ENCODE assay signal across 8 cellular contexts in genomic region chr10:104580774-104581675, GRCh38.
A peak's percentile ranks its signal among the peaks of the same experiment; 100 is the strongest.
DNase-seq lines count a peak whose midpoint lies in the region; ATAC-seq lines count a peak whose summit lies in the region.

No MANE protein-coding gene starts in this region.

- peak overlapping the region in 4 of 10 donors; percentile 7 to 38 (median 16) for H3K4me3 Mint-ChIP-seq in naive thymus-derived CD4-positive, alpha-beta T cell
- no peak overlapping the region for H3K4me3 Mint-ChIP-seq in stimulated activated effector memory CD8-positive, alpha-beta T cell treated with anti-CD3 and anti-CD28 coated beads, Interleukin-12 subunit alpha, Interleukin-12 subunit beta, amount 100 ng/mL, for 72 hours

- DNase-seq in AG20443 (ENCODE audit: low spot score) = peak; percentile 87
- DNase-seq in NOMO-1 (lab: John Stamatoyannopoulos, UW; ENCODE audit: unreplicated experiment in 2 of 2) = peak; percentile 36 to 52
- peak; percentile 65 for DNase-seq in activated CD8-positive, alpha-beta memory T cell treated with anti-CD3 and anti-CD28 coated beads, Interleukin-2, amount 50 U/mL, for 4 hours
- DNase-seq in naive thymus-derived CD4-positive, alpha-beta T cell = peak; percentile 37 to 76 (median 66)
- peak; percentile 57 to 82 for DNase-seq in stimulated activated effector memory CD8-positive, alpha-beta T cell treated with anti-CD3 and anti-CD28 coated beads, Interleukin-12 subunit alpha, Interleukin-12 subunit beta, amount 100 ng/mL, for 72 hours (ENCODE audit: low spot score in 2 of 2)

- H3K27me3 Mint-ChIP-seq in naive thymus-derived CD4-positive, alpha-beta T cell = peaks cover 3 to 31% (median 10%) of the 10 kb centered on the region in 5 donors

- ATAC-seq in GM18873 (IDR thresholded peaks at IDR 0.05; ENCODE audit: low FRiP score, unreplicated experiment) (peak; percentile 71), HG03469 (IDR thresholded peaks at IDR 0.05; ENCODE audit: unreplicated experiment) (peak; percentile 81), esophagus mucosa (peak; percentile 72)
- ATAC-seq in naive thymus-derived CD4-positive, alpha-beta T cell = peak; percentile 83
- peak; percentile 63 for ATAC-seq in stimulated activated effector memory CD8-positive, alpha-beta T cell treated with anti-CD3 and anti-CD28 coated beads, Interleukin-12 subunit alpha, Interleukin-12 subunit beta, amount 100 ng/mL, for 72 hours

- H3K27ac Mint-ChIP-seq in naive thymus-derived CD4-positive, alpha-beta T cell = peak overlapping the region in 1 of 9 donors; percentile 0
- no peak overlapping the region for H3K27ac Mint-ChIP-seq in stimulated activated effector memory CD8-positive, alpha-beta T cell treated with anti-CD3 and anti-CD28 coated beads, Interleukin-12 subunit alpha, Interleukin-12 subunit beta, amount 100 ng/mL, for 72 hours

- peaks cover 0 to 21% (median 13%) of the 10 kb centered on the region in 7 donors for H3K4me1 Mint-ChIP-seq in naive thymus-derived CD4-positive, alpha-beta T cell
- peaks cover 12% of the 10 kb centered on the region for H3K4me1 Mint-ChIP-seq in stimulated activated effector memory CD8-positive, alpha-beta T cell treated with anti-CD3 and anti-CD28 coated beads, Interleukin-12 subunit alpha, Interleukin-12 subunit beta, amount 100 ng/mL, for 72 hours

- H3K36me3 Mint-ChIP-seq in naive thymus-derived CD4-positive, alpha-beta T cell = no peaks in the 10 kb centered on the region
- no peaks in the 10 kb centered on the region for H3K36me3 Mint-ChIP-seq in stimulated activated effector memory CD8-positive, alpha-beta T cell treated with anti-CD3 and anti-CD28 coated beads, Interleukin-12 subunit alpha, Interleukin-12 subunit beta, amount 100 ng/mL, for 72 hours

- no peak overlapping the region for H3K4me3 ChIP-seq in naive thymus-derived CD4-positive, alpha-beta T cell (ENCODE audit: low read length)

- intact Hi-C loops in naive thymus-derived CD4-positive, alpha-beta T cell (cut with micrococcal nuclease) = loop anchor here (1.0 to 10.0 kb wide), 6 partner anchors 33 to 1594 kb away; no protein-coding TSS in a partner anchor

- H3K27ac ChIP-seq in naive thymus-derived CD4-positive, alpha-beta T cell (ENCODE audit: low read depth, low read length) = no peak overlapping the region

- POLR2A ChIA-PET in naive thymus-derived CD4-positive, alpha-beta T cell (lab: Charles Lee) = no interaction called here

- H3K4me1 ChIP-seq in naive thymus-derived CD4-positive, alpha-beta T cell (ENCODE audit: control insufficient read depth in 2 of 2, insufficient read depth in 2 of 2, low read length in 2 of 2) = no peaks in the 10 kb centered on the region

- peaks cover 0 to 2% (median 0%) of the 10 kb centered on the region in 11 donors for H3K9me3 Mint-ChIP-seq in naive thymus-derived CD4-positive, alpha-beta T cell
- H3K9me3 Mint-ChIP-seq in stimulated activated effector memory CD8-positive, alpha-beta T cell treated with anti-CD3 and anti-CD28 coated beads, Interleukin-12 subunit alpha, Interleukin-12 subunit beta, amount 100 ng/mL, for 72 hours = no peaks in the 10 kb centered on the region

- H3K27me3 ChIP-seq in naive thymus-derived CD4-positive, alpha-beta T cell (ENCODE audit: control insufficient read depth in 2 of 2, insufficient read depth in 2 of 2, low read length in 2 of 2) = no peaks in the 10 kb centered on the region

- CTCF ChIA-PET in naive thymus-derived CD4-positive, alpha-beta T cell (lab: Charles Lee) = interaction anchor here (0.6 to 0.7 kb wide), 2 partner anchors 19 to 39 kb away, joined by 3 to 4 read pairs; no protein-coding TSS in a partner anchor

- H3K9me3 ChIP-seq in naive thymus-derived CD4-positive, alpha-beta T cell (ENCODE audit: control insufficient read depth in 2 of 3, low read length in 3 of 3) = no peaks in the 10 kb centered on the region

- H3K36me3 ChIP-seq in naive thymus-derived CD4-positive, alpha-beta T cell (ENCODE audit: control insufficient read depth in 2 of 3, insufficient read depth in 3 of 3, low read length in 3 of 3) = no peaks in the 10 kb centered on the region
